In the genomic region with DNA sequence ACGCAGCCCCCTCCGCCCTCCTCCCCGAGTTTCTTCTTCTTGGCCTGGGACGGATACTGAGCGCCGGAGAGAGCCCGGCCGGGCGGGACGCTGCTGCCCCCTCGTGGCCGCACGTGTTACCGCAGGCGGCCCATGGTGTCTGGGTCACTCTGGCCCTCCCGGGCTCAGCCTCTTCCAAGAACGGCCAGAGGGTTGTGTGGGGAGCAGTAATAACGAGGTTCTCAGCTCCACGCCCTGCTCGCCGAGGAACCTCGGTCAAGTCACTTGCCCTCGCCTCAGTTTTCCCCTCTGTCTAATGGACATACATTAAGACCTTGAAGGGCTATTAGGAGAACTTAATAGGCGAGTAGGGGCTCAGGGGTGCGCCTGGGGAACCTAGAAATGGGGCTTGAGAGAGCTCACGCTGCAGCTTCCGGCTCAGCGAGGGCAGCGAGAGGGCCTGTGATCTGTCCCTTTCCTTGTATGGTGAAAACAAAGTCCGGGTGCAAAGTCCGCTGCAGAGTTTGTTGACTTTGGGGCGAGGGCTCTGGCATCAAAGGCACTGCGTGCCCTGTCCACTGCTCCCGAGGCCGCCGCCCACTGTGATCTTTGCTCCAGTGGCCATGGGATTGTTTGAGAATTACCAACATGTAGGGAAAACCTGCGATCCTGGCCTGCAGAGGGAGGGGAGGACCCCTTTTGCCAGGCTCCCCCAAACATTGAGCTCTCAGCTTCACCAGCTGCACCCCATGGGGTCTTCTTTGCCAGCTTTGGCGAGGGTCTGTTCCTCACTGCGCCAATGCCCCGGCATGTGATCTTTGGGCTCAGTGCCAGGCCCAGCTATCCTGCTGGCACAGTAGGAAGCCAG, we compare ENCODE assay signal across 8 cellular contexts. TPM values are rescaled to one million over a fixed set of nuclear protein-coding genes. Genes with fewer than 3 reads are reported as not detected.
DNase-seq lines count a peak whose midpoint lies in the region; ATAC-seq, FAIRE-seq and TF ChIP-seq lines count a peak whose summit lies in the region.

No MANE protein-coding gene starts in this region.

- peaks cover 18% of the 10 kb centered on the region for H3K4me1 ChIP-seq in NT2/D1 (ENCODE audit: insufficient read depth, insufficient read length)
- peaks cover 3% of the 10 kb centered on the region for H3K4me1 ChIP-seq in endothelial cell of umbilical vein (ENCODE audit: control insufficient read depth, extremely low read depth, insufficient read depth, low read length)
- H3K4me1 ChIP-seq in mucosa of rectum (ENCODE audit: control insufficient read depth in 2 of 2, insufficient read depth in 2 of 2, low read length in 2 of 2) = peaks cover 34 to 41% of the 10 kb centered on the region in 2 donors

- DNase-seq in DMS114 treated with DMSO at 0.1 percent for 48 hours (lab: John Stamatoyannopoulos, UW; ENCODE audit: unreplicated experiment) = peak; percentile 99
- peak; percentile 60 for DNase-seq in NT2/D1 (ENCODE audit: low read depth, low spot score)
- DNase-seq in activated CD8-positive, alpha-beta memory T cell treated with anti-CD3 and anti-CD28 coated beads for 48 hours (ENCODE audit: low read depth in 2 of 3, low spot score in 2 of 3) = peak; percentile 45 to 72 (median 70)
- DNase-seq in endothelial cell of umbilical vein (ENCODE audit: low read depth, low spot score) = peak; percentile 74
- peak; percentile 55 for DNase-seq in stimulated activated CD8-positive, alpha-beta memory T cell treated with anti-CD3 and anti-CD28 coated beads, Interleukin-4, amount 100 ng/mL, for 24 hours (ENCODE audit: low read depth)

- no TSS peak for BruUV-seq in endothelial cell of umbilical vein (replicated peaks; lab: Mats Ljungman, UMichigan)

- FAIRE-seq in endothelial cell of umbilical vein (lab: Jason Lieb, UNC) = peak; percentile 93

- dilution Hi-C loops in endothelial cell of umbilical vein (cut with MboI; ENCODE audit: extremely low pct_ligation_motif_present, low sequenced_read_pairs) = no loop called here

- H4K20me1 ChIP-seq in endothelial cell of umbilical vein (replicated peaks; ENCODE audit: control insufficient read depth, extremely low read depth, insufficient read depth, low read length) = no peaks in the 10 kb centered on the region

- H2AFZ ChIP-seq in endothelial cell of umbilical vein (ENCODE audit: low read depth, low read length) = peak overlapping the region; percentile 63

- POLR2A ChIA-PET in endothelial cell of umbilical vein (lab: Charles Lee) = no interaction called here

- peak; percentile 70 for ATAC-seq in HG02642 (IDR thresholded peaks at IDR 0.05; ENCODE audit: poor library complexity, unreplicated experiment)
- ATAC-seq in HG03175 (IDR thresholded peaks at IDR 0.05; ENCODE audit: unreplicated experiment) = no peak

- no peaks in the 10 kb centered on the region for H3K79me2 ChIP-seq in endothelial cell of umbilical vein (ENCODE audit: control insufficient read depth, insufficient read depth, low read length)

- TF ChIP-seq CTCF in endothelial cell of umbilical vein (IDR thresholded peaks at IDR 0.05; ENCODE audit: extremely low read depth in 1 of 2, insufficient read depth in 1 of 2, low read depth in 1 of 2, low read length in 2 of 2) = peak; percentile 97 to 98

- no peak overlapping the region for H3K9ac ChIP-seq in NT2/D1 (ENCODE audit: insufficient read length, low read depth)
- H3K9ac ChIP-seq in endothelial cell of umbilical vein (replicated peaks; ENCODE audit: extremely low read depth, insufficient read depth, low read length) = no peak overlapping the region
- H3K9ac ChIP-seq in mucosa of rectum (ENCODE audit: low read depth in 1 of 2, low read length in 2 of 2) = peak overlapping the region; percentile 49 to 75

- H3K9me3 ChIP-seq in NT2/D1 (ENCODE audit: insufficient read depth, low read length) (peaks cover 4% of the 10 kb centered on the region; the same call in 1 of the 2 replicates), endothelial cell of umbilical vein (replicated peaks; ENCODE audit: control insufficient read depth, insufficient read depth, low read length) (no peaks in the 10 kb centered on the region), mucosa of rectum (ENCODE audit: control insufficient read depth in 2 of 2, low read length in 2 of 2) (no peaks in the 10 kb centered on the region)

- TF ChIP-seq POLR2A in endothelial cell of umbilical vein (IDR thresholded peaks at IDR 0.05; ENCODE audit: low read depth, low read length) = no peak

- H3K36me3 ChIP-seq in NT2/D1 (ENCODE audit: insufficient read depth, insufficient read length, low read length) (no peaks in the 10 kb centered on the region), endothelial cell of umbilical vein (ENCODE audit: control insufficient read depth in 2 of 2, extremely low read depth in 1 of 2, insufficient read depth in 2 of 2, low read length in 2 of 2) (no peaks in the 10 kb centered on the region), mucosa of rectum (ENCODE audit: control insufficient read depth in 2 of 2, insufficient read depth in 2 of 2, low read length in 2 of 2) (no peaks in the 10 kb centered on the region)

- H3K4me2 ChIP-seq in endothelial cell of umbilical vein (ENCODE audit: insufficient read depth, low read length) = no peak overlapping the region

- H3K27me3 ChIP-seq in NT2/D1 (ENCODE audit: insufficient read depth, insufficient read length) (peaks cover 12% of the 10 kb centered on the region), endothelial cell of umbilical vein (ENCODE audit: control insufficient read depth in 2 of 2, insufficient read depth in 2 of 2, low read length in 2 of 2) (peaks cover 0 to 2% of the 10 kb centered on the region in 2 experiments), mucosa of rectum (ENCODE audit: control insufficient read depth in 2 of 2, insufficient read depth in 2 of 2, low read length in 2 of 2) (no peaks in the 10 kb centered on the region)

- no peak overlapping the region for H3K4me3 ChIP-seq in NT2/D1 (ENCODE audit: insufficient read length, low read depth)
- no peak overlapping the region for H3K4me3 ChIP-seq in endothelial cell of umbilical vein (replicated peaks in 1 of 3; ENCODE audit: insufficient read depth in 1 of 3, low read depth in 1 of 3, low read length in 3 of 3)
- peak overlapping the region; percentile 37 to 53 for H3K4me3 ChIP-seq in mucosa of rectum (ENCODE audit: low read length in 2 of 2)

- H3K9me1 ChIP-seq in endothelial cell of umbilical vein (replicated peaks; ENCODE audit: control insufficient read depth, extremely low read depth, insufficient read depth, low read length) = no peaks in the 10 kb centered on the region

- H3K27ac ChIP-seq in endothelial cell of umbilical vein (ENCODE audit: insufficient read depth, low read depth, low read length) (no peak overlapping the region), mucosa of rectum (ENCODE audit: low read depth in 2 of 2, low read length in 2 of 2) (peak overlapping the region; percentile 91 to 96)

- CTCF ChIA-PET in endothelial cell of umbilical vein (lab: Charles Lee) = interaction anchor here (0.8 to 7.1 kb wide), 24 partner anchors 10 to 394 kb away, joined by 3 to 152 read pairs (median 5); a partner anchor contains a TSS

- intact Hi-C loops in endothelial cell of umbilical vein (cut with micrococcal nuclease) = loop anchor here (1.0 to 2.0 kb wide), 5 partner anchors 27 to 149 kb away; a partner anchor contains a TSS

TF ChIP-seq in endothelial cell of umbilical vein, 7 proteins besides CTCF, POLR2A, EP300 and RAD21:
- TF ChIP-seq, protein P1, sequence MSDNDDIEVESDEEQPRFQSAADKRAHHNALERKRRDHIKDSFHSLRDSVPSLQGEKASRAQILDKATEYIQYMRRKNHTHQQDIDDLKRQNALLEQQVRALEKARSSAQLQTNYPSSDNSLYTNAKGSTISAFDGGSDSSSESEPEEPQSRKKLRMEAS (IDR thresholded peaks at IDR 0.05; ENCODE audit: insufficient read depth, insufficient read length) = peak; percentile 74
- TF ChIP-seq POLR2AphosphoS5 (IDR thresholded peaks at IDR 0.05; ENCODE audit: insufficient read depth, low read depth, low read length) = no peak

RNA-seq across cellular contexts. Expression of a gene that starts 14.4 kb away (rescaled TPM):
- 44.3 and 51.8 TPM in 2 replicates for total RNA-seq in endothelial cell of umbilical vein
- polyA plus RNA-seq in endothelial cell of umbilical vein = 35.1 and 40.0 TPM in 2 replicates
- 18.3 and 23.0 TPM in 2 replicates for polyA plus RNA-seq in endothelial cell of umbilical vein (2011; cell fraction: cytosol; rRNA removed)
- polyA plus RNA-seq in endothelial cell of umbilical vein (2011; cell fraction: nucleus; rRNA removed) = 31.9 and 36.6 TPM in 2 replicates
- 34.5 and 37.8 TPM in 2 replicates for polyA plus RNA-seq in endothelial cell of umbilical vein (2012)
- 47.7 and 66.2 TPM in 2 replicates for polyA minus RNA-seq in endothelial cell of umbilical vein
- 27.9 TPM for polyA minus RNA-seq in endothelial cell of umbilical vein (2011; cell fraction: cytosol; rRNA and poly(A)+ RNA removed)
- polyA minus RNA-seq in endothelial cell of umbilical vein (2011; cell fraction: nucleus; rRNA and poly(A)+ RNA removed) = 26.7 and 48.6 TPM in 2 replicates

RNA-seq across cellular contexts. Expression of a gene that starts 26.3 kb away (rescaled TPM):
- total RNA-seq in endothelial cell of umbilical vein = 26.4 and 28.4 TPM in 2 replicates
- polyA plus RNA-seq in endothelial cell of umbilical vein = 34.1 and 40.4 TPM in 2 replicates
- 17.9 and 21.8 TPM in 2 replicates for polyA plus RNA-seq in endothelial cell of umbilical vein (2011; cell fraction: cytosol; rRNA removed)
- polyA plus RNA-seq in endothelial cell of umbilical vein (2011; cell fraction: nucleus; rRNA removed) = 10.6 and 11.3 TPM in 2 replicates
- polyA plus RNA-seq in endothelial cell of umbilical vein (2012) = 27.8 and 36.3 TPM in 2 replicates
- polyA minus RNA-seq in endothelial cell of umbilical vein = 14.6 and 17.9 TPM in 2 replicates
- 38.0 TPM for polyA minus RNA-seq in endothelial cell of umbilical vein (2011; cell fraction: cytosol; rRNA and poly(A)+ RNA removed)
- polyA minus RNA-seq in endothelial cell of umbilical vein (2011; cell fraction: nucleus; rRNA and poly(A)+ RNA removed) = 5.2 and 6.5 TPM in 2 replicates

Comparison
In these comparisons a context has a peak if more than half of its experiments do, and no peak if none do; other contexts are left out.
1. H3K4me3 ChIP-seq: peak in mucosa of rectum (2 of 2); none in NT2/D1 (single experiment) and endothelial cell of umbilical vein (0 of 3).
2. H3K9ac ChIP-seq: peak in mucosa of rectum (2 of 2); none in NT2/D1 (single experiment) and endothelial cell of umbilical vein (single experiment).
3. Peak in every context shown above with its lines, with median percentiles within 50 percentile points of each other: DNase-seq.